Comparison of ENCODE assay signal across 10 cellular contexts in genomic region chr11:74310857-74311256, GRCh38. TPM values are rescaled to one million over a fixed set of nuclear protein-coding genes. Genes with fewer than 3 reads are reported as not detected.
DNase-seq lines count a peak whose midpoint lies in the region; ATAC-seq and TF ChIP-seq lines count a peak whose summit lies in the region.
"Had no signal": no experiment of that assay in that cellular context is flagged by ENCODE, and none has a peak within 500 bp of the region (broad histone marks: within the 10 kb centered on the region; RNA-seq: fewer than 3 reads in every experiment).

No MANE protein-coding gene starts in this region.

- 74 to 92% methylated on average over 5 to 10 of the region's 11 CpGs for WGBS in esophagus squamous epithelium, 2 donors

- H3K9me3 Mint-ChIP-seq in neural progenitor cell: peaks cover 9% of the 10 kb centered on the region

- no peak for TF ChIP-seq CTCF in AG10803 (conservative IDR thresholded peaks at IDR 0.05; ENCODE audit: low read length)
- no peak for TF ChIP-seq CTCF in PC-3 (conservative IDR thresholded peaks at IDR 0.05; ENCODE audit: low read depth, low read length)
- no peak for TF ChIP-seq CTCF in esophagus squamous epithelium (IDR thresholded peaks at IDR 0.05)
- TF ChIP-seq CTCF in neural progenitor cell (IDR thresholded peaks at IDR 0.05): no peak

- H3K4me1 Mint-ChIP-seq in neural progenitor cell: peaks cover 4% of the 10 kb centered on the region

- H4K20me1 ChIP-seq in PC-3 (ENCODE audit: low read length) (no peaks in the 10 kb centered on the region), neural progenitor cell (ENCODE audit: low read depth) (no peaks in the 10 kb centered on the region)

- H3F3A ChIP-seq in PC-3 (ENCODE audit: low read length, unreplicated experiment): no peaks in the 10 kb centered on the region
- H3F3A ChIP-seq in neural progenitor cell (ENCODE audit: low read depth): no peaks in the 10 kb centered on the region

- peaks cover 12% of the 10 kb centered on the region for H3K27me3 Mint-ChIP-seq in neural progenitor cell (ENCODE audit: insufficient read depth, low read depth)

- H3K27me3 ChIP-seq in PC-3 (ENCODE audit: low read length) (no peaks in the 10 kb centered on the region), esophagus squamous epithelium (peaks cover 0 to 53% (median 0%) of the 10 kb centered on the region in 4 donors), neural progenitor cell (peaks cover 82% of the 10 kb centered on the region)

- H3K9ac ChIP-seq in PC-3 (ENCODE audit: low read length) (peak overlapping the region; percentile 61), neural progenitor cell (no peak overlapping the region)

- peak; percentile 6; the same call in 1 of the 2 replicates for ATAC-seq in PC-3
- no peak for ATAC-seq in activated CD4-positive, CD25-positive, alpha-beta regulatory T cell treated with anti-CD3 and anti-CD28 coated beads, Interleukin-2, amount 50 U/mL, for 24 hours
- no peak for ATAC-seq in GM19328 (IDR thresholded peaks at IDR 0.05; ENCODE audit: unreplicated experiment)

- H3K27ac ChIP-seq in PC-3 (ENCODE audit: low read length) (no peak overlapping the region), esophagus squamous epithelium (no peak overlapping the region), neural progenitor cell (no peak overlapping the region)

- DNase-seq in AG10803 (ENCODE audit: low read depth): no peak
- no peak for DNase-seq in PC-3
- DNase-seq in esophagus squamous epithelium (lab: John Stamatoyannopoulos, UW): no peak
- no peak for DNase-seq in neural progenitor cell (ENCODE audit: low spot score)
- DNase-seq in activated CD8-positive, alpha-beta memory T cell treated with anti-CD3 and anti-CD28 coated beads, Interleukin-2, amount 50 U/mL, for 4 hours: no peak
- DNase-seq in stimulated activated CD4-positive, alpha-beta T cell treated with anti-CD3 and anti-CD28 coated beads, Interleukin-12 subunit alpha, Interleukin-12 subunit beta, amount 100 ng/mL, for 4 hours: no peak
- DNase-seq: HCEC 1CT, NCI-H1417 treated with DMSO at 0.1 percent for 48 hours had no signal

- intact Hi-C loops in PC-3 (cut with micrococcal nuclease) (no loop called here), esophagus squamous epithelium (cut with DNase I) (no loop called here)

- H3K9me2 ChIP-seq in PC-3 (replicated peaks; ENCODE audit: low read length): no peaks in the 10 kb centered on the region

- TF ChIP-seq POLR2A in esophagus squamous epithelium (IDR thresholded peaks at IDR 0.05): no peak

- H2AFZ ChIP-seq in PC-3 (ENCODE audit: low read length) (peak overlapping the region; percentile 85), neural progenitor cell (replicated peaks) (no peak overlapping the region)

- CTCF ChIA-PET in PC-3 (lab: Charles Lee): no interaction called here

- H3K4me3 ChIP-seq in AG10803 (ENCODE audit: low read length): peak overlapping the region; percentile 67
- H3K4me3 ChIP-seq in PC-3 (ENCODE audit: low read length): peak overlapping the region; percentile 74
- peak overlapping the region; percentile 9 to 74 (median 41) for H3K4me3 ChIP-seq in esophagus squamous epithelium
- H3K4me3 ChIP-seq in neural progenitor cell: peak overlapping the region; percentile 49

- H3K36me3 ChIP-seq in PC-3 (ENCODE audit: low read depth, low read length) (no peaks in the 10 kb centered on the region), esophagus squamous epithelium (no peaks in the 10 kb centered on the region), neural progenitor cell (no peaks in the 10 kb centered on the region)

- BruUV-seq in PC-3 (replicated peaks; lab: Mats Ljungman, UMichigan): no TSS peak

- peaks cover 2% of the 10 kb centered on the region for H3K36me3 Mint-ChIP-seq in neural progenitor cell

- H3K4me1 ChIP-seq in PC-3 (ENCODE audit: insufficient read depth, low read length) (peaks cover 10% of the 10 kb centered on the region; the same call in 1 of the 2 replicates), esophagus squamous epithelium (peaks cover 0 to 13% (median 0%) of the 10 kb centered on the region in 3 donors), neural progenitor cell (no peaks in the 10 kb centered on the region)

- H3K4me2 ChIP-seq in PC-3 (ENCODE audit: low read length) (peak overlapping the region; percentile 87), neural progenitor cell (peak overlapping the region; percentile 79)

- H3K4me3 Mint-ChIP-seq in neural progenitor cell: peak overlapping the region; percentile 86

- no peaks in the 10 kb centered on the region for H3K79me2 ChIP-seq in PC-3 (ENCODE audit: low read length)
- H3K79me2 ChIP-seq in neural progenitor cell (ENCODE audit: low read depth): no peaks in the 10 kb centered on the region

- POLR2A ChIA-PET in PC-3 (lab: Charles Lee; ENCODE audit: unreplicated experiment): no interaction called here

- no peak overlapping the region for H3K27ac Mint-ChIP-seq in neural progenitor cell

- H3K9me3 ChIP-seq in PC-3 (ENCODE audit: low read length) (no peaks in the 10 kb centered on the region), esophagus squamous epithelium (peaks cover 0 to 2% (median 0%) of the 10 kb centered on the region in 3 donors), neural progenitor cell (ENCODE audit: low read depth) (no peaks in the 10 kb centered on the region)

RNA-seq across cellular contexts. Expression of gene P4HA3, which starts 0.6 kb away (rescaled TPM):
- 2.0 and 3.7 TPM in 2 replicates for total RNA-seq in PC-3 (2014; rRNA removed)
- under 1 TPM in 1 of 4 donors, not detected in 3; 0.19 TPM for total RNA-seq in esophagus squamous epithelium
- not detected in 2 replicates for total RNA-seq in neural progenitor cell (ENCODE audit: low replicate concordance)
